Comparison of ENCODE assay signal across 2 cellular contexts in genomic region chr9:128657796-128658195, GRCh38.
TF ChIP-seq lines count a peak whose summit lies in the region.

No MANE protein-coding gene starts in this region.

TF ChIP-seq in neural cell, 6 proteins besides CTCF, POLR2A, EP300 and RAD21 (continued from another document):
- TF ChIP-seq REST (IDR thresholded peaks at IDR 0.05; ENCODE audit: borderline replicate concordance) (no peak), SMC3 (conservative IDR thresholded peaks at IDR 0.05; ENCODE audit: poor library complexity) (no peak), EZH2 (IDR thresholded peaks at IDR 0.05; ENCODE audit: borderline replicate concordance, insufficient read depth, low read length, poor library complexity, severe bottlenecking) (no peak)

TF ChIP-seq in HEK293T, 16 proteins besides CTCF, POLR2A, EP300 and RAD21 (continued from another document):
- no peak for TF ChIP-seq ZNF384 (IDR thresholded peaks at IDR 0.05)
- TF ChIP-seq NFRKB (IDR thresholded peaks at IDR 0.05): no peak
- no peak for TF ChIP-seq PKNOX1 (IDR thresholded peaks at IDR 0.05)
- no peak for TF ChIP-seq SP1 (IDR thresholded peaks at IDR 0.05)
- TF ChIP-seq FOXA1 (IDR thresholded peaks at IDR 0.05): no peak
- TF ChIP-seq CTBP1 (IDR thresholded peaks at IDR 0.05; ENCODE audit: borderline replicate concordance): no peak
- TF ChIP-seq FOXM1 (IDR thresholded peaks at IDR 0.05; ENCODE audit: borderline replicate concordance): no peak
- TF ChIP-seq HDGF (IDR thresholded peaks at IDR 0.05; ENCODE audit: borderline replicate concordance): no peak
TF ChIP-seq in HEK293T: peak in this region for 0.
